In the genomic region with DNA sequence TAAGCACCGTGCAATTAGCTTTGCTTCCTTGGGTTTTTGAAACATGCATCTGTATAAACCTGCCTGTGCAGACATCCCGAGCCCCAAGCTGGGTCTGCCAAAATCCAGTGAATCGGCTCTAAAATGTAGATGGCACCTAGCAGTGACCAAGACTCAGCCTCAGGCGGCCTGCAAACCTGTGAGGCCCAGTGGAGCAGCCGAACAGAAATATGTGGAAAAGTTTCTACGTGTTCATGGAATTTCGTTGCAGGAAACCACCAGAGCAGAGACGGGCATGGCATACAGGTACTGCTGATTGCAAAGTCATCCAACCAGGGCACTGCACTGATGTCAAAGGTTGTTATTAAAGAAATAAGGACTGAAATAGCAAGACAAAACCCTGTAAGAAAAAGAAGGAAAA, we compare ENCODE assay signal across 22 cellular contexts. TPM values are rescaled to one million over a fixed set of nuclear protein-coding genes. Genes with fewer than 3 reads are reported as not detected.
A peak's percentile ranks its signal among the peaks of the same experiment; 100 is the strongest.
DNase-seq lines count a peak whose midpoint lies in the region; ATAC-seq and TF ChIP-seq lines count a peak whose summit lies in the region.
"Had no signal": no experiment of that assay in that cellular context is flagged by ENCODE, and none has a peak within 500 bp of the region (broad histone marks: within the 10 kb centered on the region; RNA-seq: fewer than 3 reads in every experiment).

No MANE protein-coding gene starts in this region.

- intact Hi-C loops in thyroid gland (cut with DNase I) = no loop called here

- H2AFZ ChIP-seq in GM23338 (peak overlapping the region; percentile 98), neural progenitor cell (replicated peaks) (peak overlapping the region; percentile 78)

- H3K27ac ChIP-seq in GM23338 (ENCODE audit: low read depth) (no peak overlapping the region), neural progenitor cell (no peak overlapping the region), thyroid gland (peak overlapping the region; percentile 11 to 57 (median 33)), gastroesophageal sphincter (no peak overlapping the region)
- H3K27ac ChIP-seq: C4-2B had no signal

- H3K4me2 ChIP-seq in GM23338 = no peak overlapping the region
- no peak overlapping the region for H3K4me2 ChIP-seq in neural progenitor cell

- H3K36me3 Mint-ChIP-seq in GM23338 (ENCODE audit: low read depth) (no peaks in the 10 kb centered on the region), neural progenitor cell (no peaks in the 10 kb centered on the region), type B pancreatic cell (no peaks in the 10 kb centered on the region)
- H3K36me3 Mint-ChIP-seq: CD8-positive, alpha-beta memory T cell had no signal

- H3K27ac Mint-ChIP-seq in GM23338 = no peak overlapping the region
- H3K27ac Mint-ChIP-seq in neural progenitor cell = no peak overlapping the region
- H3K27ac Mint-ChIP-seq in type B pancreatic cell = no peak overlapping the region
- H3K27ac Mint-ChIP-seq: CD8-positive, alpha-beta memory T cell; HFFc6 had no signal

- H3K9me3 ChIP-seq in adipocyte (ENCODE audit: control insufficient read depth, low read length) (no peaks in the 10 kb centered on the region), neural progenitor cell (ENCODE audit: low read depth) (no peaks in the 10 kb centered on the region), thyroid gland (no peaks in the 10 kb centered on the region), gastroesophageal sphincter (no peaks in the 10 kb centered on the region)
- H3K9me3 ChIP-seq: MG63 had no signal

- TF ChIP-seq EP300 in gastroesophageal sphincter (IDR thresholded peaks at IDR 0.05) = no peak

- no peaks in the 10 kb centered on the region for H3K4me1 Mint-ChIP-seq in GM23338
- H3K4me1 Mint-ChIP-seq in neural progenitor cell = no peaks in the 10 kb centered on the region
- H3K4me1 Mint-ChIP-seq in type B pancreatic cell (ENCODE audit: unreplicated experiment) = no peaks in the 10 kb centered on the region
- H3K4me1 Mint-ChIP-seq: CD8-positive, alpha-beta memory T cell had no signal

- H3K27me3 ChIP-seq in GM23338 (ENCODE audit: insufficient read depth) (no peaks in the 10 kb centered on the region), adipocyte (replicated peaks; ENCODE audit: control insufficient read depth, insufficient read depth, low read length) (no peaks in the 10 kb centered on the region), neural progenitor cell (no peaks in the 10 kb centered on the region), thyroid gland (no peaks in the 10 kb centered on the region), gastroesophageal sphincter (no peaks in the 10 kb centered on the region)

- 28 to 39% methylated on average over 8 of the region's 8 CpGs for WGBS in thyroid gland, 2 donors
- WGBS in gastroesophageal sphincter (ENCODE audit: low coverage in 1 of 2), 2 donors = 81 to 87% methylated on average over 7 to 8 of the region's 8 CpGs

- ATAC-seq in GM23338 (no peak), gastroesophageal sphincter (no peak)
- ATAC-seq: Panc1 had no signal

- no peak for TF ChIP-seq CTCF in GM23338 (conservative IDR thresholded peaks at IDR 0.05; ENCODE audit: low read depth in 2 of 2)
- no peak for TF ChIP-seq CTCF in neural progenitor cell (IDR thresholded peaks at IDR 0.05)
- TF ChIP-seq CTCF in thyroid gland (IDR thresholded peaks at IDR 0.05) = no peak
- TF ChIP-seq CTCF in gastroesophageal sphincter (IDR thresholded peaks at IDR 0.05) = no peak
- no peak for TF ChIP-seq CTCF in type B pancreatic cell (conservative IDR thresholded peaks at IDR 0.05)

- H3K27me3 Mint-ChIP-seq in GM23338 (ENCODE audit: insufficient read depth, low read depth, poor library complexity) = peaks cover 1% of the 10 kb centered on the region
- no peaks in the 10 kb centered on the region for H3K27me3 Mint-ChIP-seq in neural progenitor cell (ENCODE audit: insufficient read depth, low read depth)
- peaks cover 6% of the 10 kb centered on the region for H3K27me3 Mint-ChIP-seq in type B pancreatic cell

- H4K20me1 ChIP-seq in GM23338 (replicated peaks; ENCODE audit: insufficient read depth) = no peaks in the 10 kb centered on the region
- H4K20me1 ChIP-seq in neural progenitor cell (ENCODE audit: low read depth) = no peaks in the 10 kb centered on the region

- TF ChIP-seq POLR2A in thyroid gland (IDR thresholded peaks at IDR 0.05) (no peak), gastroesophageal sphincter (IDR thresholded peaks at IDR 0.05) (no peak)

- DNase-seq in GM23338 (ENCODE audit: low spot score) (no peak), adipocyte (ENCODE audit: low read depth) (no peak), neural progenitor cell (ENCODE audit: low spot score) (no peak), thyroid gland (peak; percentile 49 to 64), NOMO-1 treated with dmso at 0.1 percent for 144 hours (lab: John Stamatoyannopoulos, UW; ENCODE audit: unreplicated experiment) (no peak), type B pancreatic cell (ENCODE audit: extremely low spot score, unreplicated experiment) (no peak)
- DNase-seq: Calu3; CD8-positive, alpha-beta memory T cell; DMS153; HFFc6; Kasumi-1; MG63; NCI-H1417 treated with DMSO at 0.1 percent for 48 hours; NCI-H187; NCI-H2107; NCI-H2227 treated with DMSO at 0.1 percent for 48 hours; NCI-H510A treated with DMSO at 0.1 percent for 48 hours; NCI-H748 treated with DMSO at 0.1 percent for 48 hours; SIG-M5 had no signal

- H3K4me1 ChIP-seq in GM23338 (ENCODE audit: insufficient read depth) = no peaks in the 10 kb centered on the region
- peaks cover 19% of the 10 kb centered on the region for H3K4me1 ChIP-seq in adipocyte (ENCODE audit: control insufficient read depth, insufficient read depth, low read length)
- H3K4me1 ChIP-seq in neural progenitor cell = no peaks in the 10 kb centered on the region
- H3K4me1 ChIP-seq in thyroid gland = peaks cover 8 to 13% of the 10 kb centered on the region in 2 donors
- peaks cover 0 to 8% (median 0%) of the 10 kb centered on the region in 3 donors for H3K4me1 ChIP-seq in gastroesophageal sphincter

- H3K4me3 Mint-ChIP-seq in GM23338 (no peak overlapping the region), neural progenitor cell (no peak overlapping the region), type B pancreatic cell (no peak overlapping the region)
- H3K4me3 Mint-ChIP-seq: CD8-positive, alpha-beta memory T cell; HFFc6 had no signal

- no peaks in the 10 kb centered on the region for H3K9me3 Mint-ChIP-seq in GM23338
- H3K9me3 Mint-ChIP-seq in neural progenitor cell = no peaks in the 10 kb centered on the region
- H3K9me3 Mint-ChIP-seq in type B pancreatic cell = no peaks in the 10 kb centered on the region
- H3K9me3 Mint-ChIP-seq: CD8-positive, alpha-beta memory T cell; HFFc6 had no signal

- H3K36me3 ChIP-seq in GM23338 (ENCODE audit: insufficient read depth) (no peaks in the 10 kb centered on the region), adipocyte (ENCODE audit: control insufficient read depth, insufficient read depth, low read length, severe bottlenecking) (no peaks in the 10 kb centered on the region), neural progenitor cell (no peaks in the 10 kb centered on the region), thyroid gland (no peaks in the 10 kb centered on the region), gastroesophageal sphincter (no peaks in the 10 kb centered on the region)
- H3K36me3 ChIP-seq: MG63 had no signal

- H3K4me3 ChIP-seq in GM23338 (no peak overlapping the region), adipocyte (ENCODE audit: low read length) (peak overlapping the region; percentile 11), neural progenitor cell (no peak overlapping the region), thyroid gland (replicated peaks in 1 of 3) (no peak overlapping the region), gastroesophageal sphincter (peak overlapping the region in 1 of 2 donors; percentile 11)
- H3K4me3 ChIP-seq: MG63 had no signal

- H3F3A ChIP-seq in GM23338 (replicated peaks; ENCODE audit: low read depth) = no peaks in the 10 kb centered on the region
- no peaks in the 10 kb centered on the region for H3F3A ChIP-seq in neural progenitor cell (ENCODE audit: low read depth)

- no peaks in the 10 kb centered on the region for H3K9me2 ChIP-seq in GM23338 (ENCODE audit: insufficient read depth)

- no peaks in the 10 kb centered on the region for H3K79me2 ChIP-seq in GM23338 (replicated peaks; ENCODE audit: insufficient read depth)
- H3K79me2 ChIP-seq in neural progenitor cell (ENCODE audit: low read depth) = no peaks in the 10 kb centered on the region

- peak overlapping the region; percentile 16 for H3K9ac ChIP-seq in adipocyte (ENCODE audit: low read length)
- no peak overlapping the region for H3K9ac ChIP-seq in neural progenitor cell

TF ChIP-seq in GM23338, 12 proteins besides CTCF, POLR2A, EP300 and RAD21 (continues in another document):
- TF ChIP-seq POLR2AphosphoS5 (IDR thresholded peaks at IDR 0.05; ENCODE audit: low read depth) = no peak
- TF ChIP-seq, protein P1, sequence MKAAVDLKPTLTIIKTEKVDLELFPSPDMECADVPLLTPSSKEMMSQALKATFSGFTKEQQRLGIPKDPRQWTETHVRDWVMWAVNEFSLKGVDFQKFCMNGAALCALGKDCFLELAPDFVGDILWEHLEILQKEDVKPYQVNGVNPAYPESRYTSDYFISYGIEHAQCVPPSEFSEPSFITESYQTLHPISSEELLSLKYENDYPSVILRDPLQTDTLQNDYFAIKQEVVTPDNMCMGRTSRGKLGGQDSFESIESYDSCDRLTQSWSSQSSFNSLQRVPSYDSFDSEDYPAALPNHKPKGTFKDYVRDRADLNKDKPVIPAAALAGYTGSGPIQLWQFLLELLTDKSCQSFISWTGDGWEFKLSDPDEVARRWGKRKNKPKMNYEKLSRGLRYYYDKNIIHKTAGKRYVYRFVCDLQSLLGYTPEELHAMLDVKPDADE (IDR thresholded peaks at IDR 0.05) = no peak
- TF ChIP-seq STAT1 (IDR thresholded peaks at IDR 0.05; ENCODE audit: unreplicated experiment) = no peak
- no peak for TF ChIP-seq JUNB (IDR thresholded peaks at IDR 0.05; ENCODE audit: unreplicated experiment)
- no peak for TF ChIP-seq EZH2 (IDR thresholded peaks at IDR 0.05; ENCODE audit: low read depth, unreplicated experiment)
- TF ChIP-seq NANOG (IDR thresholded peaks at IDR 0.05; ENCODE audit: borderline replicate concordance) = no peak
- TF ChIP-seq ZNF331 (CRISPR knock-in tag; IDR thresholded peaks at IDR 0.05; ENCODE audit: low read depth) = no peak
- no peak for TF ChIP-seq EZH2phosphoT487 (IDR thresholded peaks at IDR 0.05; ENCODE audit: unreplicated experiment)

RNA-seq across cellular contexts. Expression of gene KCNAB1, which starts 22.8 kb away (rescaled TPM):
- total RNA-seq in GM23338 (2014; rRNA removed; shearing (Covaris generic)) = 0.08 and 0.69 TPM in 2 replicates
- polyA plus RNA-seq in GM23338 (2016; fragmentation: Nextera tagmentation; extraction: Ambion mirVana) = 1.3 and 2.6 TPM in 2 replicates
- total RNA-seq in neural progenitor cell (ENCODE audit: low replicate concordance) (0.15 and 0.24 TPM in 2 replicates), thyroid gland (10 to 100 TPM; 19.3 to 26.1 (median 22.9) TPM), gastroesophageal sphincter (1 to 10 TPM in 3 of 4 donors, under 1 TPM in 1; 0.31 to 6.3 (median 1.9) TPM), type B pancreatic cell (ENCODE audit: low replicate concordance) (4.0 and 6.1 TPM in 2 replicates)
- total RNA-seq: CD8-positive, alpha-beta memory T cell; HFFc6 had no signal

Comparison
In these comparisons a context has a peak if more than half of its experiments do, and no peak if none do; other contexts are left out.
1. DNase-seq: peak in thyroid gland (2 of 2); none in GM23338 (single experiment), adipocyte (single experiment), neural progenitor cell (single experiment), NOMO-1 treated with dmso at 0.1 percent for 144 hours (single experiment) and type B pancreatic cell (single experiment).
2. H3K27ac ChIP-seq: peak in thyroid gland (3 of 3); none in GM23338 (single experiment), neural progenitor cell (single experiment) and gastroesophageal sphincter (0 of 4).